ENCODE assay signal across 15 cellular contexts in genomic region chr17:79840989-79841286, GRCh38. TPM values are rescaled to one million over a fixed set of nuclear protein-coding genes. Genes with fewer than 3 reads are reported as not detected.
DNase-seq lines count a peak whose midpoint lies in the region; ATAC-seq and TF ChIP-seq lines count a peak whose summit lies in the region.
"Had no signal": no experiment of that assay in that cellular context is flagged by ENCODE, and none has a peak within 500 bp of the region (broad histone marks: within the 10 kb centered on the region; RNA-seq: fewer than 3 reads in every experiment).

No MANE protein-coding gene starts in this region.

- H3K27me3 ChIP-seq in thoracic aorta (replicated peaks; ENCODE audit: insufficient read depth): peaks cover 27% of the 10 kb centered on the region

- no peak overlapping the region for H3K27ac Mint-ChIP-seq in activated naive CD4-positive, alpha-beta T cell treated with anti-CD3 and anti-CD28 coated beads, Interleukin-2, amount 50 U/mL, for 24 hours
- no peak overlapping the region for H3K27ac Mint-ChIP-seq in activated naive CD4-positive, alpha-beta T cell treated with anti-CD3 and anti-CD28 coated beads, Interleukin-2, amount 50 U/mL, for 72 hours
- H3K27ac Mint-ChIP-seq in activated CD8-positive, alpha-beta T cell treated with anti-CD3 and anti-CD28 coated beads, Interleukin-2, amount 10 ng/mL, durations not matched to agents 7 days and 5 days: no peak overlapping the region
- no peak overlapping the region for H3K27ac Mint-ChIP-seq in mesothelial cell of epicardium

- H3K9me3 Mint-ChIP-seq in activated naive CD4-positive, alpha-beta T cell treated with anti-CD3 and anti-CD28 coated beads, Interleukin-2, amount 50 U/mL, for 24 hours: no peaks in the 10 kb centered on the region
- no peaks in the 10 kb centered on the region for H3K9me3 Mint-ChIP-seq in activated naive CD4-positive, alpha-beta T cell treated with anti-CD3 and anti-CD28 coated beads, Interleukin-2, amount 50 U/mL, for 72 hours
- no peaks in the 10 kb centered on the region for H3K9me3 Mint-ChIP-seq in activated CD8-positive, alpha-beta T cell treated with anti-CD3 and anti-CD28 coated beads, Interleukin-2, amount 10 ng/mL, durations not matched to agents 7 days and 5 days (ENCODE audit: insufficient read depth)
- H3K9me3 Mint-ChIP-seq in mesothelial cell of epicardium: no peaks in the 10 kb centered on the region

- H3K27me3 Mint-ChIP-seq in activated naive CD4-positive, alpha-beta T cell treated with anti-CD3 and anti-CD28 coated beads, Interleukin-2, amount 50 U/mL, for 24 hours: peaks cover 15% of the 10 kb centered on the region
- peaks cover 40% of the 10 kb centered on the region for H3K27me3 Mint-ChIP-seq in activated CD8-positive, alpha-beta T cell treated with anti-CD3 and anti-CD28 coated beads, Interleukin-2, amount 10 ng/mL, durations not matched to agents 7 days and 5 days (ENCODE audit: low read depth)
- H3K27me3 Mint-ChIP-seq in mesothelial cell of epicardium (ENCODE audit: low read depth): peaks cover 41% of the 10 kb centered on the region

- ATAC-seq in activated naive CD4-positive, alpha-beta T cell treated with anti-CD3 and anti-CD28 coated beads, Interleukin-2, amount 50 U/mL, for 72 hours: no peak
- ATAC-seq in activated CD8-positive, alpha-beta T cell treated with anti-CD3 and anti-CD28 coated beads, Interleukin-2, amount 10 ng/mL, durations not matched to agents 7 days and 5 days: no peak
- no peak for ATAC-seq in thoracic aorta (ENCODE audit: insufficient number of reproducible peaks, low FRiP score, low read depth)
- ATAC-seq: foreskin keratinocyte had no signal

- H3K36me3 ChIP-seq in thoracic aorta: no peaks in the 10 kb centered on the region
- H3K36me3 ChIP-seq: adrenal gland had no signal

- DNase-seq in activated naive CD4-positive, alpha-beta T cell treated with anti-CD3 and anti-CD28 coated beads, Interleukin-2, amount 50 U/mL, for 72 hours (ENCODE audit: low spot score in 2 of 2): no peak
- no peak for DNase-seq in activated CD8-positive, alpha-beta T cell treated with anti-CD3 and anti-CD28 coated beads, Interleukin-2, amount 10 ng/mL, durations not matched to agents 7 days and 5 days
- DNase-seq in mesothelial cell of epicardium (ENCODE audit: low spot score in 2 of 2, unreplicated experiment in 2 of 2) (no peak), thoracic aorta (ENCODE audit: low spot score) (no peak), germinal center (ENCODE audit: low spot score) (no peak), EL (no peak), KBM-7 (no peak)
- DNase-seq: activated CD4-positive, alpha-beta T cell treated with anti-CD3 and anti-CD28 coated beads, Interleukin-2, amount 50 U/mL, for 48 hours; foreskin keratinocyte; GOT3; NCI-H2171 had no signal

- no peaks in the 10 kb centered on the region for H3K36me3 Mint-ChIP-seq in activated naive CD4-positive, alpha-beta T cell treated with anti-CD3 and anti-CD28 coated beads, Interleukin-2, amount 50 U/mL, for 24 hours
- peaks cover 0 to 6% of the 10 kb centered on the region in 2 donors for H3K36me3 Mint-ChIP-seq in activated naive CD4-positive, alpha-beta T cell treated with anti-CD3 and anti-CD28 coated beads, Interleukin-2, amount 50 U/mL, for 72 hours
- H3K36me3 Mint-ChIP-seq in activated CD8-positive, alpha-beta T cell treated with anti-CD3 and anti-CD28 coated beads, Interleukin-2, amount 10 ng/mL, durations not matched to agents 7 days and 5 days (ENCODE audit: low read depth): peaks cover 18% of the 10 kb centered on the region
- H3K36me3 Mint-ChIP-seq in mesothelial cell of epicardium: no peaks in the 10 kb centered on the region

- H3K4me1 Mint-ChIP-seq in activated naive CD4-positive, alpha-beta T cell treated with anti-CD3 and anti-CD28 coated beads, Interleukin-2, amount 50 U/mL, for 24 hours: peaks cover 44% of the 10 kb centered on the region
- H3K4me1 Mint-ChIP-seq in activated CD8-positive, alpha-beta T cell treated with anti-CD3 and anti-CD28 coated beads, Interleukin-2, amount 10 ng/mL, durations not matched to agents 7 days and 5 days (ENCODE audit: low read depth): peaks cover 46% of the 10 kb centered on the region
- H3K4me1 Mint-ChIP-seq in mesothelial cell of epicardium: peaks cover 47% of the 10 kb centered on the region

- H3K4me1 ChIP-seq in thoracic aorta (ENCODE audit: control insufficient read depth in 1 of 2, low read depth in 2 of 2): peaks cover 50 to 76% of the 10 kb centered on the region in 2 donors

- H3K4me3 ChIP-seq in thoracic aorta: peak overlapping the region; percentile 90
- H3K4me3 ChIP-seq: MG63 had no signal

- no peaks in the 10 kb centered on the region for H3K9me3 ChIP-seq in thoracic aorta
- H3K9me3 ChIP-seq: adrenal gland, MG63, upper lobe of left lung had no signal

- CTCF ChIA-PET in activated CD8-positive, alpha-beta T cell treated with anti-CD3 and anti-CD28 coated beads, Interleukin-2, amount 10 ng/mL, durations not matched to agents 7 days and 5 days (lab: Charles Lee): interaction anchor here (0.8 to 7.0 kb wide), 13 partner anchors 12 to 153 kb away, joined by 3 to 94 read pairs (median 8); partner anchors contain the start of gene CBX8

- H3K27ac ChIP-seq in thoracic aorta: no peak overlapping the region
- H3K27ac ChIP-seq: adrenal gland, foreskin keratinocyte had no signal

- POLR2A ChIA-PET in activated CD8-positive, alpha-beta T cell treated with anti-CD3 and anti-CD28 coated beads, Interleukin-2, amount 10 ng/mL, durations not matched to agents 7 days and 5 days (lab: Charles Lee): interaction anchor here (0.8 to 2.9 kb wide), 4 partner anchors 10 to 151 kb away, joined by 3 to 19 read pairs (median 8); partner anchors contain the start of gene CBX8

- H3K4me3 Mint-ChIP-seq in activated naive CD4-positive, alpha-beta T cell treated with anti-CD3 and anti-CD28 coated beads, Interleukin-2, amount 50 U/mL, for 24 hours: peak overlapping the region; percentile 15
- peak overlapping the region; percentile 8 for H3K4me3 Mint-ChIP-seq in activated CD8-positive, alpha-beta T cell treated with anti-CD3 and anti-CD28 coated beads, Interleukin-2, amount 10 ng/mL, durations not matched to agents 7 days and 5 days
- peak overlapping the region; percentile 17 for H3K4me3 Mint-ChIP-seq in mesothelial cell of epicardium

- TF ChIP-seq CTCF in mesothelial cell of epicardium (IDR thresholded peaks at IDR 0.05; ENCODE audit: unreplicated experiment) (no peak), thoracic aorta (IDR thresholded peaks at IDR 0.05) (no peak)

- in situ Hi-C loops in KBM-7 (cut with MboI; ENCODE audit: low pct_unique_long_range_greater_than_20kb, low sequenced_read_pairs): no loop called here

RNA-seq across cellular contexts. Expression of gene CBX4, which starts 1.7 kb away (rescaled TPM):
- 10 to 100 TPM; 12.7 to 16.8 TPM for total RNA-seq in activated naive CD4-positive, alpha-beta T cell treated with anti-CD3 and anti-CD28 coated beads, Interleukin-2, amount 50 U/mL, for 72 hours
- 10 to 100 TPM; 50.3 to 57.2 TPM for total RNA-seq in activated CD8-positive, alpha-beta T cell treated with anti-CD3 and anti-CD28 coated beads, Interleukin-2, amount 10 ng/mL, durations not matched to agents 7 days and 5 days
- total RNA-seq in mesothelial cell of epicardium (30.8 to 35.0 TPM (median 32.1 TPM) in 3 replicates), thoracic aorta (10 to 100 TPM in 1 of 2 donors, 1 to 10 TPM in 1; 6.2 to 10.4 TPM)

RNA-seq across cellular contexts. Expression of gene CBX8, which starts 44.1 kb away (rescaled TPM):
- 1 to 10 TPM; 1.5 to 5.6 TPM for total RNA-seq in activated naive CD4-positive, alpha-beta T cell treated with anti-CD3 and anti-CD28 coated beads, Interleukin-2, amount 50 U/mL, for 72 hours
- 1 to 10 TPM; 8.6 to 9.4 TPM for total RNA-seq in activated CD8-positive, alpha-beta T cell treated with anti-CD3 and anti-CD28 coated beads, Interleukin-2, amount 10 ng/mL, durations not matched to agents 7 days and 5 days
- total RNA-seq in mesothelial cell of epicardium (15.5 to 18.6 TPM (median 16.3 TPM) in 3 replicates), thoracic aorta (1 to 10 TPM in 1 of 2 donors, under 1 TPM in 1; 0.71 to 7.4 TPM)
